8 cellular contexts compared by ENCODE assay signal in genomic region chr22:37894939-37895670, GRCh38. TPM values are rescaled to one million over a fixed set of nuclear protein-coding genes. Genes with fewer than 3 reads are reported as not detected.
DNase-seq lines count a peak whose midpoint lies in the region; ATAC-seq and TF ChIP-seq lines count a peak whose summit lies in the region.
"Had no signal": no experiment of that assay in that cellular context is flagged by ENCODE, and none has a peak within 500 bp of the region (broad histone marks: within the 10 kb centered on the region; RNA-seq: fewer than 3 reads in every experiment).

No MANE protein-coding gene starts in this region.

- H3K4me1 ChIP-seq in HUES6 (ENCODE audit: control insufficient read depth, insufficient read depth, low read length) (peaks cover 57% of the 10 kb centered on the region), osteoblast (ENCODE audit: insufficient read depth, low read length) (peaks cover 4% of the 10 kb centered on the region)

- peak overlapping the region; percentile 4 for H3K9ac ChIP-seq in HUES6 (ENCODE audit: low read length)

- H3K27ac ChIP-seq in HUES6 (ENCODE audit: low read depth, low read length), result peak overlapping the region; percentile 47
- H3K27ac ChIP-seq in caudate nucleus (ENCODE audit: low read depth, low read length), result peak overlapping the region; percentile 73
- no peak overlapping the region for H3K27ac ChIP-seq in osteoblast (ENCODE audit: low read depth, low read length)

- H3K36me3 ChIP-seq in HUES6 (ENCODE audit: control insufficient read depth, insufficient read depth, low read length) (peaks cover 12% of the 10 kb centered on the region), osteoblast (ENCODE audit: insufficient read depth, low read length) (peaks cover 6% of the 10 kb centered on the region)

- H3K9me3 ChIP-seq in HUES6 (ENCODE audit: control insufficient read depth, insufficient read depth, low read depth, low read length) (no peaks in the 10 kb centered on the region), osteoblast (ENCODE audit: low read depth, low read length) (no peaks in the 10 kb centered on the region)

- no peak for ATAC-seq in HG03135 (IDR thresholded peaks at IDR 0.05; ENCODE audit: unreplicated experiment)

- DNase-seq in caudate nucleus (lab: John Stamatoyannopoulos, UW) (peak in 3 of 61 donors; percentile 12 to 18 (median 13)), osteoblast (ENCODE audit: insufficient read length, low spot score, missing footprints) (peak; percentile 22), D341Med (ENCODE audit: low spot score) (no peak), NCI-H2029 treated with DMSO at 0.1 percent for 48 hours (lab: John Stamatoyannopoulos, UW) (no peak)
- DNase-seq: activated effector memory CD4-positive, alpha-beta T cell treated with Interleukin-2 at 50 U/mL for 16 hours; midbrain had no signal

- no peak overlapping the region for H2AFZ ChIP-seq in osteoblast (ENCODE audit: low read length)

- H3K4me3 ChIP-seq in HUES6 (ENCODE audit: low read depth, low read length) (peak overlapping the region; percentile 5; the same call in 1 of the 2 replicates), osteoblast (ENCODE audit: insufficient read depth, low read length) (no peak overlapping the region)

- H4K20me1 ChIP-seq in osteoblast (ENCODE audit: insufficient read depth, low read length), result no peaks in the 10 kb centered on the region

- H3K79me2 ChIP-seq in osteoblast (ENCODE audit: insufficient read depth, low read length), result no peaks in the 10 kb centered on the region

- H3K4me2 ChIP-seq in osteoblast (ENCODE audit: insufficient read depth, low read length), result no peak overlapping the region

- no peak for TF ChIP-seq CTCF in osteoblast (IDR thresholded peaks at IDR 0.05; ENCODE audit: extremely low read depth, low read depth, low read length)

- H3K27me3 ChIP-seq in HUES6 (ENCODE audit: control insufficient read depth, insufficient read depth, low read length) (no peaks in the 10 kb centered on the region), osteoblast (ENCODE audit: insufficient read depth, low read length) (no peaks in the 10 kb centered on the region)

RNA-seq across cellular contexts. Expression of gene MICALL1, which starts 11.0 kb away (rescaled TPM):
- 29.5 and 36.9 TPM in 2 replicates for total RNA-seq in osteoblast

RNA-seq across cellular contexts. Expression of gene EIF3L, which starts 45.9 kb away (rescaled TPM):
- 280 and 330 TPM in 2 replicates for total RNA-seq in osteoblast

RNA-seq across cellular contexts. Expression of gene ANKRD54, which starts 51.0 kb away (rescaled TPM):
- 20.6 and 23.9 TPM in 2 replicates for total RNA-seq in osteoblast

RNA-seq across cellular contexts. Expression of gene C22orf23, which starts 58.3 kb away (rescaled TPM):
- 0.29 and 0.72 TPM in 2 replicates for total RNA-seq in osteoblast

RNA-seq across cellular contexts. Expression of gene POLR2F, which starts 58.4 kb away (rescaled TPM):
- 14.8 and 18.6 TPM in 2 replicates for total RNA-seq in osteoblast
